Comparison of ENCODE assay signal across 1 cellular context in genomic region chr3:176296066-176296597, GRCh38.
TF ChIP-seq lines count a peak whose summit lies in the region.

No MANE protein-coding gene starts in this region.

TF ChIP-seq in WTC11, 78 proteins besides CTCF, POLR2A, EP300 and RAD21 (continued from another document):
- TF ChIP-seq, protein P1, sequence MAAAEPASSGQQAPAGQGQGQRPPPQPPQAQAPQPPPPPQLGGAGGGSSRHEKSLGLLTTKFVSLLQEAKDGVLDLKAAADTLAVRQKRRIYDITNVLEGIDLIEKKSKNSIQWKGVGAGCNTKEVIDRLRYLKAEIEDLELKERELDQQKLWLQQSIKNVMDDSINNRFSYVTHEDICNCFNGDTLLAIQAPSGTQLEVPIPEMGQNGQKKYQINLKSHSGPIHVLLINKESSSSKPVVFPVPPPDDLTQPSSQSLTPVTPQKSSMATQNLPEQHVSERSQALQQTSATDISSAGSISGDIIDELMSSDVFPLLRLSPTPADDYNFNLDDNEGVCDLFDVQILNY (CRISPR knock-in tag; IDR thresholded peaks at IDR 0.05), result no peak
- no peak for TF ChIP-seq NFYB (CRISPR knock-in tag; conservative IDR thresholded peaks at IDR 0.05; ENCODE audit: low read depth)
- TF ChIP-seq FOXJ3 (CRISPR knock-in tag; IDR thresholded peaks at IDR 0.05; ENCODE audit: borderline replicate concordance), result no peak
- TF ChIP-seq, protein P2, sequence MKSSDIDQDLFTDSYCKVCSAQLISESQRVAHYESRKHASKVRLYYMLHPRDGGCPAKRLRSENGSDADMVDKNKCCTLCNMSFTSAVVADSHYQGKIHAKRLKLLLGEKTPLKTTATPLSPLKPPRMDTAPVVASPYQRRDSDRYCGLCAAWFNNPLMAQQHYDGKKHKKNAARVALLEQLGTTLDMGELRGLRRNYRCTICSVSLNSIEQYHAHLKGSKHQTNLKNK (CRISPR knock-in tag; IDR thresholded peaks at IDR 0.05), result no peak
